In genomic region chr5:41871866-41872265, GRCh38 we compare ENCODE assay signal across 12 cellular contexts. TPM values are rescaled to one million over a fixed set of nuclear protein-coding genes. Genes with fewer than 3 reads are reported as not detected.
DNase-seq lines count a peak whose midpoint lies in the region; ATAC-seq and TF ChIP-seq lines count a peak whose summit lies in the region.
"Had no signal": no experiment of that assay in that cellular context is flagged by ENCODE, and none has a peak within 500 bp of the region (broad histone marks: within the 10 kb centered on the region; RNA-seq: fewer than 3 reads in every experiment).

No MANE protein-coding gene starts in this region.

- H3K9me3 ChIP-seq in adrenal gland (replicated peaks in 1 of 3): no peaks in the 10 kb centered on the region
- H3K9me3 ChIP-seq: neutrophil had no signal

- peak; percentile 24 for DNase-seq in H4 (ENCODE audit: low spot score)
- peak in 5 of 7 donors; percentile 8 to 69 (median 41) for DNase-seq in adrenal gland
- DNase-seq in foreskin melanocyte: peak; percentile 77
- peak in 26 of 49 donors; percentile 1 to 49 (median 13) for DNase-seq in substantia nigra (lab: John Stamatoyannopoulos, UW)
- DNase-seq in activated CD4-positive, alpha-beta T cell treated with anti-CD3 and anti-CD28 coated beads for 4 hours: no peak
- no peak for DNase-seq in posterior vena cava (ENCODE audit: low spot score)
- DNase-seq: activated T-cell treated with anti-CD3 and anti-CD28 coated beads, Interleukin-2, amount 50 U/mL, for 48 hours; cortex of kidney; MV-4-11 had no signal

- no peaks in the 10 kb centered on the region for H3K36me3 ChIP-seq in adrenal gland (replicated peaks in 1 of 2)
- H3K36me3 ChIP-seq: neutrophil had no signal

- no peak overlapping the region for H3K27ac ChIP-seq in adrenal gland
- H3K27ac ChIP-seq in substantia nigra (ENCODE audit: low read depth, low read length, poor library complexity, severe bottlenecking): no peak overlapping the region
- H3K27ac ChIP-seq: neutrophil had no signal

- ATAC-seq in GM21825 (IDR thresholded peaks at IDR 0.05; ENCODE audit: unreplicated experiment): no peak
- ATAC-seq: HCT116 had no signal

- no peak overlapping the region for H3K4me3 ChIP-seq in adrenal gland

- intact Hi-C loops in adrenal gland (cut with DNase I) (no loop called here), posterior vena cava (cut with DNase I) (loop anchor here (5.0 to 10.0 kb wide), 2 partner anchors 53 to 1165 kb away; partner anchors contain the start of gene FBXO4 (in 1 of the 2))

- TF ChIP-seq CTCF in adrenal gland (IDR thresholded peaks at IDR 0.05): no peak

- WGBS in adrenal gland, 4 donors: 36 to 71% (median 47%) methylated on average over 2 of the region's 2 CpGs

- no peak for TF ChIP-seq POLR2A in adrenal gland (IDR thresholded peaks at IDR 0.05)

- H3K4me1 ChIP-seq in adrenal gland (replicated peaks in 1 of 2): peaks cover 12 to 15% of the 10 kb centered on the region in 2 donors

- no peaks in the 10 kb centered on the region for H3K27me3 ChIP-seq in adrenal gland

RNA-seq across cellular contexts. Expression of gene OXCT1, which starts 1.6 kb away (rescaled TPM):
- 13.2 and 15.3 TPM in 2 replicates for total RNA-seq in H4 (2014; rRNA removed; shearing (Covaris generic))
- 10 to 100 TPM in 6 of 8 donors, 1 to 10 TPM in 2; 9.0 to 27.9 (median 11.9) TPM for total RNA-seq in adrenal gland
- polyA plus RNA-seq in adrenal gland: 10 to 100 TPM in 1 of 3 donors, 1 to 10 TPM in 2; 3.3 to 31.9 (median 7.0) TPM
- total RNA-seq in posterior vena cava: 10 to 100 TPM; 44.0 to 44.2 TPM

RNA-seq across cellular contexts. Expression of gene RIMOC1, which starts 32.3 kb away (rescaled TPM):
- 21.3 and 26.8 TPM in 2 replicates for total RNA-seq in H4 (2014; rRNA removed; shearing (Covaris generic))
- total RNA-seq in adrenal gland (10 to 100 TPM in 7 of 8 donors, 1 to 10 TPM in 1; 9.9 to 33.3 (median 21.8) TPM), posterior vena cava (10 to 100 TPM; 31.1 to 33.7 TPM)
- 10 to 100 TPM in 1 of 3 donors, 1 to 10 TPM in 2; 4.2 to 22.2 (median 4.7) TPM for polyA plus RNA-seq in adrenal gland

RNA-seq across cellular contexts. Expression of gene FBXO4, which starts 53.2 kb away (rescaled TPM):
- total RNA-seq in H4 (2014; rRNA removed; shearing (Covaris generic)): 12.8 and 16.0 TPM in 2 replicates
- total RNA-seq in adrenal gland (10 to 100 TPM in 6 of 8 donors, 1 to 10 TPM in 2; 8.7 to 17.3 (median 13.7) TPM), posterior vena cava (10 to 100 TPM; 10.9 to 14.3 TPM)
- polyA plus RNA-seq in adrenal gland: 10 to 100 TPM; 12.1 to 15.4 (median 13.7) TPM

Comparison
In these comparisons a context has a peak if more than half of its experiments do, and no peak if none do; other contexts are left out.
1. DNase-seq: peak in H4 (single experiment), adrenal gland (5 of 7), foreskin melanocyte (single experiment) and substantia nigra (26 of 49); none in activated CD4-positive, alpha-beta T cell treated with anti-CD3 and anti-CD28 coated beads for 4 hours (0 of 2) and posterior vena cava (single experiment).
2. intact Hi-C loops: an anchor here in posterior vena cava (5.0 to 10.0 kb wide); none called in adrenal gland.